Comparison of ENCODE assay signal across 2 cellular contexts in the genomic region with DNA sequence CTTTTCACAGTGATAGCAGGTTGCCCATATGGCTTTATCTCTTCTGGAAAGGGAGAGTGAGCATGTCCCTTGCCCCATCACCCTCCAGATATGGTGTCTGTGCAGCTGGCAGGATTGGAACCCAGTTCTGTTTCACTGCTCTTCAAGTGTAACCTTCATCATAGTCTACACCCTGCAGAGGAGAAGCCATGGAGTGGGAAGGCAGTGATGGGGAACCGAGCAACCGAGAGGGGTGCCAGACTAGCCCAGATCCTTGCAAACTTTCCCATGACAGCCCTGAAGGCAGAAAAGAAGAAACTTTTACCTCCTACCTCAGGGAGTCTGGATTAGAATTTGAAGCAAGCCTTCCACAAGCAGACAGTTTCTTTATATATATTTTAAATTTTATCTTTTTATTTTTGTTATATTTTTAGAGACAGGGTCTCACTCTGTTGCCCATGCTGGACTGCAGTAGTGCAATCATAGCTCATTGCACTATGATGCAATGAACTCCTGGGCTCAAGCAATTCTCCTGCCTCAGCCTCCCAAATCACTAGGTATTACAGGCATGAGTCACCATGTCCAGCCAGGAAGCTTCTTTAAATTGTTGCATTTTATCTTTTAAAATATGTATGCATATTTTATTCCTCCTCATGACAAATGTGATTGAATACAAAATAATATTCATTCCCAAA.
TF ChIP-seq lines count a peak whose summit lies in the region.

No MANE protein-coding gene starts in this region.

TF ChIP-seq in SK-N-SH, 30 proteins besides CTCF, POLR2A, EP300 and RAD21 (continued from another document):
- TF ChIP-seq RCOR1 (IDR thresholded peaks at IDR 0.05; ENCODE audit: low read length) (no peak), MXI1 (IDR thresholded peaks at IDR 0.05; ENCODE audit: low read depth, low read length) (no peak), NFIC (IDR thresholded peaks at IDR 0.05; ENCODE audit: borderline replicate concordance) (no peak)

TF ChIP-seq in SK-N-SH treated with all-trans-retinoic acid at 6 μM for 48 hours, 23 proteins besides CTCF, POLR2A, EP300 and RAD21 (continued from another document):
- TF ChIP-seq, protein P1, sequence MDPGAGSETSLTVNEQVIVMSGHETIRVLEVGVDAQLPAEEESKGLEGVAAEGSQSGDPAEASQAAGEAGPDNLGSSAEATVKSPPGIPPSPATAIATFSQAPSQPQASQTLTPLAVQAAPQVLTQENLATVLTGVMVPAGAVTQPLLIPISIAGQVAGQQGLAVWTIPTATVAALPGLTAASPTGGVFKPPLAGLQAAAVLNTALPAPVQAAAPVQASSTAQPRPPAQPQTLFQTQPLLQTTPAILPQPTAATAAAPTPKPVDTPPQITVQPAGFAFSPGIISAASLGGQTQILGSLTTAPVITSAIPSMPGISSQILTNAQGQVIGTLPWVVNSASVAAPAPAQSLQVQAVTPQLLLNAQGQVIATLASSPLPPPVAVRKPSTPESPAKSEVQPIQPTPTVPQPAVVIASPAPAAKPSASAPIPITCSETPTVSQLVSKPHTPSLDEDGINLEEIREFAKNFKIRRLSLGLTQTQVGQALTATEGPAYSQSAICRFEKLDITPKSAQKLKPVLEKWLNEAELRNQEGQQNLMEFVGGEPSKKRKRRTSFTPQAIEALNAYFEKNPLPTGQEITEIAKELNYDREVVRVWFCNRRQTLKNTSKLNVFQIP (CRISPR knock-in tag; IDR thresholded peaks at IDR 0.05; ENCODE audit: borderline replicate concordance, low read depth), result no peak
- TF ChIP-seq, protein P2, sequence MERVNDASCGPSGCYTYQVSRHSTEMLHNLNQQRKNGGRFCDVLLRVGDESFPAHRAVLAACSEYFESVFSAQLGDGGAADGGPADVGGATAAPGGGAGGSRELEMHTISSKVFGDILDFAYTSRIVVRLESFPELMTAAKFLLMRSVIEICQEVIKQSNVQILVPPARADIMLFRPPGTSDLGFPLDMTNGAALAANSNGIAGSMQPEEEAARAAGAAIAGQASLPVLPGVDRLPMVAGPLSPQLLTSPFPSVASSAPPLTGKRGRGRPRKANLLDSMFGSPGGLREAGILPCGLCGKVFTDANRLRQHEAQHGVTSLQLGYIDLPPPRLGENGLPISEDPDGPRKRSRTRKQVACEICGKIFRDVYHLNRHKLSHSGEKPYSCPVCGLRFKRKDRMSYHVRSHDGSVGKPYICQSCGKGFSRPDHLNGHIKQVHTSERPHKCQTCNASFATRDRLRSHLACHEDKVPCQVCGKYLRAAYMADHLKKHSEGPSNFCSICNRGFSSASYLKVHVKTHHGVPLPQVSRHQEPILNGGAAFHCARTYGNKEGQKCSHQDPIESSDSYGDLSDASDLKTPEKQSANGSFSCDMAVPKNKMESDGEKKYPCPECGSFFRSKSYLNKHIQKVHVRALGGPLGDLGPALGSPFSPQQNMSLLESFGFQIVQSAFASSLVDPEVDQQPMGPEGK (CRISPR knock-in tag; IDR thresholded peaks at IDR 0.05; ENCODE audit: borderline replicate concordance), result no peak
- TF ChIP-seq ZFP30 (CRISPR knock-in tag; IDR thresholded peaks at IDR 0.05) (no peak), ISL1 (CRISPR knock-in tag; IDR thresholded peaks at IDR 0.05) (no peak), ZC3H10 (CRISPR knock-in tag; IDR thresholded peaks at IDR 0.05) (no peak), TCF4 (CRISPR knock-in tag; IDR thresholded peaks at IDR 0.05; ENCODE audit: borderline replicate concordance) (no peak), RARB (CRISPR knock-in tag; IDR thresholded peaks at IDR 0.05) (no peak), ARNTL (CRISPR knock-in tag; IDR thresholded peaks at IDR 0.05; ENCODE audit: borderline replicate concordance, low read depth) (no peak), GLIS3 (CRISPR knock-in tag; IDR thresholded peaks at IDR 0.05) (no peak), TOX (CRISPR knock-in tag; IDR thresholded peaks at IDR 0.05; ENCODE audit: borderline replicate concordance) (no peak)
